ENCODE assay signal across 1 cellular context in the genomic region with DNA sequence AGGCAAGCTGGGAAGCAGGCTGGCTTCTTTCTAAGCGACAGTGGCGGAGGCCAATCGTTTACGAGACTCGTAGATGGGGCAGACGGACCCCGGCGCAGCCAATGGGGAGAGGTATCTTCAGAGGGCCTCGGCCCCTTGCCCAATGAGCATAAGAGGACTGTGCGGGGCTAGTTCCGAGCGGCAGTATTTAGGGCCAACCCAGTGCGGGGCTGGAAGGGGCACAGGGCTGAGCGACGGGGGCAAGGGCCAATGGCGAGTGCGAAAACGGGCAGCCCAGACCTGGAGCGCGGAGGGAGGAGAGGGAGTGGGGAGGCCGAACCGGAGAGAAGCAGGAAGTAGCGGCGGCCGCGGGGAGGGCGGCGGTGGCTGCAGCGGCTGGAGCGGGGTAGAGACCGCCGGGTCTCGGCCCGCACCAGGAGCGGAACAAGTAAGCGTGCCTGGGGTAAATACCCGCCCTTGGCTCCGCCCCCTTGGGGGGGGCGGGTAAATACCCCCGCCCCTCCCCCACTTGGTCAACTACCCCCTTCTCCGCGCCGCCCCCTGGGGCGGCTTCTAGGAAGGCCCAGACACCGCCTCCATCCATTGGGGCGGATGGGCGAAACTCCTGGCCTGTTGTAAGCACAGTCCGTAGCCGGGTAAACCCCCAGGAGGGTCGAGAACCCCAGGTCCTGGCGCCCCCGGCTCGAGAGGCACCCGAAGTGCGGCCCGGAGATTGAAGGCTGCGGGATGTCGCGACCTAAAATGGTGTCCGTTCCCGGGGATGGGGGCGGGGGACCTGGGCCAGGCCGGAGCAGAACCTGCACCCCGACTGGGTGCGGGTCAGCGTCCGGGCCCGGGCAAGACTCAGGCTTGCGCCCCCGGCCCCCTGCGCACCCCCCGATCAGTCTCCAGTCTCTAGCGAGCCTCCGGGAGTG.
TF ChIP-seq lines count a peak whose summit lies in the region.

A gene with protein sequence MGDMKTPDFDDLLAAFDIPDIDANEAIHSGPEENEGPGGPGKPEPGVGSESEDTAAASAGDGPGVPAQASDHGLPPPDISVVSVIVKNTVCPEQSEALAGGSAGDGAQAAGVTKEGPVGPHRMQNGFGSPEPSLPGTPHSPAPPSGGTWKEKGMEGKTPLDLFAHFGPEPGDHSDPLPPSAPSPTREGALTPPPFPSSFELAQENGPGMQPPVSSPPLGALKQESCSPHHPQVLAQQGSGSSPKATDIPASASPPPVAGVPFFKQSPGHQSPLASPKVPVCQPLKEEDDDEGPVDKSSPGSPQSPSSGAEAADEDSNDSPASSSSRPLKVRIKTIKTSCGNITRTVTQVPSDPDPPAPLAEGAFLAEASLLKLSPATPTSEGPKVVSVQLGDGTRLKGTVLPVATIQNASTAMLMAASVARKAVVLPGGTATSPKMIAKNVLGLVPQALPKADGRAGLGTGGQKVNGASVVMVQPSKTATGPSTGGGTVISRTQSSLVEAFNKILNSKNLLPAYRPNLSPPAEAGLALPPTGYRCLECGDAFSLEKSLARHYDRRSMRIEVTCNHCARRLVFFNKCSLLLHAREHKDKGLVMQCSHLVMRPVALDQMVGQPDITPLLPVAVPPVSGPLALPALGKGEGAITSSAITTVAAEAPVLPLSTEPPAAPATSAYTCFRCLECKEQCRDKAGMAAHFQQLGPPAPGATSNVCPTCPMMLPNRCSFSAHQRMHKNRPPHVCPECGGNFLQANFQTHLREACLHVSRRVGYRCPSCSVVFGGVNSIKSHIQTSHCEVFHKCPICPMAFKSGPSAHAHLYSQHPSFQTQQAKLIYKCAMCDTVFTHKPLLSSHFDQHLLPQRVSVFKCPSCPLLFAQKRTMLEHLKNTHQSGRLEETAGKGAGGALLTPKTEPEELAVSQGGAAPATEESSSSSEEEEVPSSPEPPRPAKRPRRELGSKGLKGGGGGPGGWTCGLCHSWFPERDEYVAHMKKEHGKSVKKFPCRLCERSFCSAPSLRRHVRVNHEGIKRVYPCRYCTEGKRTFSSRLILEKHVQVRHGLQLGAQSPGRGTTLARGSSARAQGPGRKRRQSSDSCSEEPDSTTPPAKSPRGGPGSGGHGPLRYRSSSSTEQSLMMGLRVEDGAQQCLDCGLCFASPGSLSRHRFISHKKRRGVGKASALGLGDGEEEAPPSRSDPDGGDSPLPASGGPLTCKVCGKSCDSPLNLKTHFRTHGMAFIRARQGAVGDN (plus strand): TSS at position 331 of the 914 bp plus-strand sequence. CDS start 3,993 bp downstream, outside the sequence.

TF ChIP-seq in HepG2, 621 proteins besides CTCF, POLR2A, EP300 and RAD21 (continued from another document and continues in another):
- TF ChIP-seq, protein P1, sequence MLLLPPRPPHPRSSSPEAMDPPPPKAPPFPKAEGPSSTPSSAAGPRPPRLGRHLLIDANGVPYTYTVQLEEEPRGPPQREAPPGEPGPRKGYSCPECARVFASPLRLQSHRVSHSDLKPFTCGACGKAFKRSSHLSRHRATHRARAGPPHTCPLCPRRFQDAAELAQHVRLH (CRISPR knock-in tag; IDR thresholded peaks at IDR 0.05; ENCODE audit: borderline replicate concordance, low read depth) = no peak
- no peak for TF ChIP-seq KLF15 (CRISPR knock-in tag; IDR thresholded peaks at IDR 0.05; ENCODE audit: borderline replicate concordance)
- TF ChIP-seq SALL1 (CRISPR knock-in tag; IDR thresholded peaks at IDR 0.05) = peak; percentile 3; the same call in 1 of the 2 replicates
- TF ChIP-seq CEBPG (CRISPR knock-in tag; IDR thresholded peaks at IDR 0.05) = no peak
- TF ChIP-seq EZH2 (conservative IDR thresholded peaks at IDR 0.05; ENCODE audit: low read depth, low read length) = no peak
- TF ChIP-seq, protein P2, sequence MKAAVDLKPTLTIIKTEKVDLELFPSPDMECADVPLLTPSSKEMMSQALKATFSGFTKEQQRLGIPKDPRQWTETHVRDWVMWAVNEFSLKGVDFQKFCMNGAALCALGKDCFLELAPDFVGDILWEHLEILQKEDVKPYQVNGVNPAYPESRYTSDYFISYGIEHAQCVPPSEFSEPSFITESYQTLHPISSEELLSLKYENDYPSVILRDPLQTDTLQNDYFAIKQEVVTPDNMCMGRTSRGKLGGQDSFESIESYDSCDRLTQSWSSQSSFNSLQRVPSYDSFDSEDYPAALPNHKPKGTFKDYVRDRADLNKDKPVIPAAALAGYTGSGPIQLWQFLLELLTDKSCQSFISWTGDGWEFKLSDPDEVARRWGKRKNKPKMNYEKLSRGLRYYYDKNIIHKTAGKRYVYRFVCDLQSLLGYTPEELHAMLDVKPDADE (CRISPR knock-in tag; IDR thresholded peaks at IDR 0.05) = no peak
- TF ChIP-seq ZFP90 (CRISPR knock-in tag; IDR thresholded peaks at IDR 0.05; ENCODE audit: borderline replicate concordance) = no peak
- peak; percentile 88 for TF ChIP-seq RBFOX2 (IDR thresholded peaks at IDR 0.05; ENCODE audit: low read depth, low read length)
- TF ChIP-seq ZEB1 (IDR thresholded peaks at IDR 0.05; ENCODE audit: insufficient replicate concordance, low read depth) = no peak
- TF ChIP-seq, protein P3, sequence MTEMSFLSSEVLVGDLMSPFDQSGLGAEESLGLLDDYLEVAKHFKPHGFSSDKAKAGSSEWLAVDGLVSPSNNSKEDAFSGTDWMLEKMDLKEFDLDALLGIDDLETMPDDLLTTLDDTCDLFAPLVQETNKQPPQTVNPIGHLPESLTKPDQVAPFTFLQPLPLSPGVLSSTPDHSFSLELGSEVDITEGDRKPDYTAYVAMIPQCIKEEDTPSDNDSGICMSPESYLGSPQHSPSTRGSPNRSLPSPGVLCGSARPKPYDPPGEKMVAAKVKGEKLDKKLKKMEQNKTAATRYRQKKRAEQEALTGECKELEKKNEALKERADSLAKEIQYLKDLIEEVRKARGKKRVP (CRISPR knock-in tag; IDR thresholded peaks at IDR 0.05) = no peak
- no peak for TF ChIP-seq PLRG1 (conservative IDR thresholded peaks at IDR 0.05)
- TF ChIP-seq, protein P4, sequence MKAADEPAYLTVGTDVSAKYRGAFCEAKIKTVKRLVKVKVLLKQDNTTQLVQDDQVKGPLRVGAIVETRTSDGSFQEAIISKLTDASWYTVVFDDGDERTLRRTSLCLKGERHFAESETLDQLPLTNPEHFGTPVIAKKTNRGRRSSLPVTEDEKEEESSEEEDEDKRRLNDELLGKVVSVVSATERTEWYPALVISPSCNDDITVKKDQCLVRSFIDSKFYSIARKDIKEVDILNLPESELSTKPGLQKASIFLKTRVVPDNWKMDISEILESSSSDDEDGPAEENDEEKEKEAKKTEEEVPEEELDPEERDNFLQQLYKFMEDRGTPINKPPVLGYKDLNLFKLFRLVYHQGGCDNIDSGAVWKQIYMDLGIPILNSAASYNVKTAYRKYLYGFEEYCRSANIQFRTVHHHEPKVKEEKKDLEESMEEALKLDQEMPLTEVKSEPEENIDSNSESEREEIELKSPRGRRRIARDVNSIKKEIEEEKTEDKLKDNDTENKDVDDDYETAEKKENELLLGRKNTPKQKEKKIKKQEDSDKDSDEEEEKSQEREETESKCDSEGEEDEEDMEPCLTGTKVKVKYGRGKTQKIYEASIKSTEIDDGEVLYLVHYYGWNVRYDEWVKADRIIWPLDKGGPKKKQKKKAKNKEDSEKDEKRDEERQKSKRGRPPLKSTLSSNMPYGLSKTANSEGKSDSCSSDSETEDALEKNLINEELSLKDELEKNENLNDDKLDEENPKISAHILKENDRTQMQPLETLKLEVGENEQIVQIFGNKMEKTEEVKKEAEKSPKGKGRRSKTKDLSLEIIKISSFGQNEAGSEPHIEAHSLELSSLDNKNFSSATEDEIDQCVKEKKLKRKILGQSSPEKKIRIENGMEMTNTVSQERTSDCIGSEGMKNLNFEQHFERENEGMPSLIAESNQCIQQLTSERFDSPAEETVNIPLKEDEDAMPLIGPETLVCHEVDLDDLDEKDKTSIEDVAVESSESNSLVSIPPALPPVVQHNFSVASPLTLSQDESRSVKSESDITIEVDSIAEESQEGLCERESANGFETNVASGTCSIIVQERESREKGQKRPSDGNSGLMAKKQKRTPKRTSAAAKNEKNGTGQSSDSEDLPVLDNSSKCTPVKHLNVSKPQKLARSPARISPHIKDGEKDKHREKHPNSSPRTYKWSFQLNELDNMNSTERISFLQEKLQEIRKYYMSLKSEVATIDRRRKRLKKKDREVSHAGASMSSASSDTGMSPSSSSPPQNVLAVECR (CRISPR knock-in tag; IDR thresholded peaks at IDR 0.05; ENCODE audit: borderline replicate concordance) = peak; percentile 69
- no peak for TF ChIP-seq NR2F6 (IDR thresholded peaks at IDR 0.05)
- TF ChIP-seq NR2F6 (CRISPR knock-in tag; IDR thresholded peaks at IDR 0.05) = no peak
- no peak for TF ChIP-seq JUNB (CRISPR knock-in tag; IDR thresholded peaks at IDR 0.05; ENCODE audit: borderline replicate concordance)
- no peak for TF ChIP-seq KLF9 (CRISPR knock-in tag; IDR thresholded peaks at IDR 0.05; ENCODE audit: low read depth)
- TF ChIP-seq, protein P5, sequence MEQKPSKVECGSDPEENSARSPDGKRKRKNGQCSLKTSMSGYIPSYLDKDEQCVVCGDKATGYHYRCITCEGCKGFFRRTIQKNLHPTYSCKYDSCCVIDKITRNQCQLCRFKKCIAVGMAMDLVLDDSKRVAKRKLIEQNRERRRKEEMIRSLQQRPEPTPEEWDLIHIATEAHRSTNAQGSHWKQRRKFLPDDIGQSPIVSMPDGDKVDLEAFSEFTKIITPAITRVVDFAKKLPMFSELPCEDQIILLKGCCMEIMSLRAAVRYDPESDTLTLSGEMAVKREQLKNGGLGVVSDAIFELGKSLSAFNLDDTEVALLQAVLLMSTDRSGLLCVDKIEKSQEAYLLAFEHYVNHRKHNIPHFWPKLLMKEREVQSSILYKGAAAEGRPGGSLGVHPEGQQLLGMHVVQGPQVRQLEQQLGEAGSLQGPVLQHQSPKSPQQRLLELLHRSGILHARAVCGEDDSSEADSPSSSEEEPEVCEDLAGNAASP (CRISPR knock-in tag; IDR thresholded peaks at IDR 0.05; ENCODE audit: borderline replicate concordance) = no peak
- no peak for TF ChIP-seq EHMT2 (IDR thresholded peaks at IDR 0.05; ENCODE audit: borderline replicate concordance, low read depth, low read length)
- TF ChIP-seq HOXA5 (CRISPR knock-in tag; IDR thresholded peaks at IDR 0.05) = no peak; the same call in 1 of the 2 replicates
- no peak for TF ChIP-seq SMAD3 (CRISPR knock-in tag; IDR thresholded peaks at IDR 0.05)
- 0 out of 2 replicates have a peak, but pooled peaks have one; percentile 23 for TF ChIP-seq MED13 (CRISPR knock-in tag; IDR thresholded peaks at IDR 0.05)
- TF ChIP-seq, protein P6, sequence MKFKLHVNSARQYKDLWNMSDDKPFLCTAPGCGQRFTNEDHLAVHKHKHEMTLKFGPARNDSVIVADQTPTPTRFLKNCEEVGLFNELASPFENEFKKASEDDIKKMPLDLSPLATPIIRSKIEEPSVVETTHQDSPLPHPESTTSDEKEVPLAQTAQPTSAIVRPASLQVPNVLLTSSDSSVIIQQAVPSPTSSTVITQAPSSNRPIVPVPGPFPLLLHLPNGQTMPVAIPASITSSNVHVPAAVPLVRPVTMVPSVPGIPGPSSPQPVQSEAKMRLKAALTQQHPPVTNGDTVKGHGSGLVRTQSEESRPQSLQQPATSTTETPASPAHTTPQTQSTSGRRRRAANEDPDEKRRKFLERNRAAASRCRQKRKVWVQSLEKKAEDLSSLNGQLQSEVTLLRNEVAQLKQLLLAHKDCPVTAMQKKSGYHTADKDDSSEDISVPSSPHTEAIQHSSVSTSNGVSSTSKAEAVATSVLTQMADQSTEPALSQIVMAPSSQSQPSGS (CRISPR knock-in tag; IDR thresholded peaks at IDR 0.05) = no peak
- TF ChIP-seq NFKB2 (CRISPR knock-in tag; IDR thresholded peaks at IDR 0.05; ENCODE audit: borderline replicate concordance) = peak; percentile 40; the same call in 1 of the 2 replicates
- TF ChIP-seq, protein P7, sequence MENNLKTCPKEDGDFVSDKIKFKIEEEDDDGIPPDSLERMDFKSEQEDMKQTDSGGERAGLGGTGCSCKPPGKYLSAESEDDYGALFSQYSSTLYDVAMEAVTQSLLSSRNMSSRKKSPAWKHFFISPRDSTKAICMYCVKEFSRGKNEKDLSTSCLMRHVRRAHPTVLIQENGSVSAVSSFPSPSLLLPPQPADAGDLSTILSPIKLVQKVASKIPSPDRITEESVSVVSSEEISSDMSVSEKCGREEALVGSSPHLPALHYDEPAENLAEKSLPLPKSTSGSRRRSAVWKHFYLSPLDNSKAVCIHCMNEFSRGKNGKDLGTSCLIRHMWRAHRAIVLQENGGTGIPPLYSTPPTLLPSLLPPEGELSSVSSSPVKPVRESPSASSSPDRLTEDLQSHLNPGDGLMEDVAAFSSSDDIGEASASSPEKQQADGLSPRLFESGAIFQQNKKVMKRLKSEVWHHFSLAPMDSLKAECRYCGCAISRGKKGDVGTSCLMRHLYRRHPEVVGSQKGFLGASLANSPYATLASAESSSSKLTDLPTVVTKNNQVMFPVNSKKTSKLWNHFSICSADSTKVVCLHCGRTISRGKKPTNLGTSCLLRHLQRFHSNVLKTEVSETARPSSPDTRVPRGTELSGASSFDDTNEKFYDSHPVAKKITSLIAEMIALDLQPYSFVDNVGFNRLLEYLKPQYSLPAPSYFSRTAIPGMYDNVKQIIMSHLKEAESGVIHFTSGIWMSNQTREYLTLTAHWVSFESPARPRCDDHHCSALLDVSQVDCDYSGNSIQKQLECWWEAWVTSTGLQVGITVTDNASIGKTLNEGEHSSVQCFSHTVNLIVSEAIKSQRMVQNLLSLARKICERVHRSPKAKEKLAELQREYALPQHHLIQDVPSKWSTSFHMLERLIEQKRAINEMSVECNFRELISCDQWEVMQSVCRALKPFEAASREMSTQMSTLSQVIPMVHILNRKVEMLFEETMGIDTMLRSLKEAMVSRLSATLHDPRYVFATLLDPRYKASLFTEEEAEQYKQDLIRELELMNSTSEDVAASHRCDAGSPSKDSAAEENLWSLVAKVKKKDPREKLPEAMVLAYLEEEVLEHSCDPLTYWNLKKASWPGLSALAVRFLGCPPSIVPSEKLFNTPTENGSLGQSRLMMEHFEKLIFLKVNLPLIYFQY (CRISPR knock-in tag; IDR thresholded peaks at IDR 0.05; ENCODE audit: borderline replicate concordance) = no peak; the same call in 1 of the 2 replicates
- TF ChIP-seq ZNF850 (CRISPR knock-in tag; conservative IDR thresholded peaks at IDR 0.05) = no peak
- TF ChIP-seq ZNF790 (CRISPR knock-in tag; IDR thresholded peaks at IDR 0.05; ENCODE audit: borderline replicate concordance) = no peak
- TF ChIP-seq, protein P8, sequence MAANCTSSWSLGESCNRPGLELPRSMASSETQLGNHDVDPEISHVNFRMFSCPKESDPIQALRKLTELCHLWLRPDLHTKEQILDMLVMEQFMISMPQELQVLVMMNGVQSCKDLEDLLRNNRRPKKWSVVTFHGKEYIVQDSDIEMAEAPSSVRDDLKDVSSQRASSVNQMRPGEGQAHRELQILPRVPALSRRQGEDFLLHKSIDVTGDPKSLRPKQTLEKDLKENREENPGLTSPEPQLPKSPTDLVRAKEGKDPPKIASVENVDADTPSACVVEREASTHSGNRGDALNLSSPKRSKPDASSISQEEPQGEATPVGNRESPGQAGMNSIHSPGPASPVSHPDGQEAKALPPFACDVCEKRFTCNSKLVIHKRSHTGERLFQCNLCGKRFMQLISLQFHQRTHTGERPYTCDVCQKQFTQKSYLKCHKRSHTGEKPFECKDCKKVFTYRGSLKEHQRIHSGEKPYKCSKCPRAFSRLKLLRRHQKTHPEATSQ (CRISPR knock-in tag; IDR thresholded peaks at IDR 0.05; ENCODE audit: borderline replicate concordance) = no peak; the same call in 1 of the 2 replicates
- TF ChIP-seq PRPF4 (IDR thresholded peaks at IDR 0.05; ENCODE audit: low read depth, low read length, poor library complexity, severe bottlenecking) = no peak
- no peak for TF ChIP-seq REPIN1 (CRISPR knock-in tag; IDR thresholded peaks at IDR 0.05; ENCODE audit: borderline replicate concordance, low read depth)
- TF ChIP-seq, protein P9, sequence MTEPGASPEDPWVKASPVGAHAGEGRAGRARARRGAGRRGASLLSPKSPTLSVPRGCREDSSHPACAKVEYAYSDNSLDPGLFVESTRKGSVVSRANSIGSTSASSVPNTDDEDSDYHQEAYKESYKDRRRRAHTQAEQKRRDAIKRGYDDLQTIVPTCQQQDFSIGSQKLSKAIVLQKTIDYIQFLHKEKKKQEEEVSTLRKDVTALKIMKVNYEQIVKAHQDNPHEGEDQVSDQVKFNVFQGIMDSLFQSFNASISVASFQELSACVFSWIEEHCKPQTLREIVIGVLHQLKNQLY (CRISPR knock-in tag; IDR thresholded peaks at IDR 0.05) = no peak
- no peak for TF ChIP-seq ZNF569 (CRISPR knock-in tag; IDR thresholded peaks at IDR 0.05; ENCODE audit: borderline replicate concordance)
- TF ChIP-seq PAWR (CRISPR knock-in tag; IDR thresholded peaks at IDR 0.05; ENCODE audit: borderline replicate concordance) = no peak
